In genomic region chr18:56323673-56324072, GRCh38 we compare ENCODE assay signal across 15 cellular contexts.
"Had no signal": no experiment of that assay in that cellular context is flagged by ENCODE, and none has a peak within 500 bp of the region (broad histone marks: within the 10 kb centered on the region; RNA-seq: fewer than 3 reads in every experiment).

No MANE protein-coding gene starts in this region.

- H3K4me3 Mint-ChIP-seq: activated CD4-positive, alpha-beta memory T cell treated with anti-CD3 and anti-CD28 coated beads, Interleukin-2, amount 10 ng/mL, durations not matched to agents 7 days and 5 days; activated CD4-positive, alpha-beta T cell treated with anti-CD3 and anti-CD28 coated beads for 36 hours; activated CD8-positive, alpha-beta memory T cell treated with anti-CD3 and anti-CD28 coated beads, Interleukin-2, amount 10 ng/mL, durations not matched to agents 7 days and 5 days; activated naive CD8-positive, alpha-beta T cell; endodermal cell; natural killer cell; stimulated activated naive CD8-positive, alpha-beta T cell treated with anti-CD3 and anti-CD28 coated beads, Interleukin-15, Interleukin-2, amounts not matched to agents 100 ng/mL and 50 ng/mL, for 24 hours had no signal

- DNase-seq: activated CD4-positive, alpha-beta memory T cell treated with anti-CD3 and anti-CD28 coated beads, Interleukin-2, amount 10 ng/mL, durations not matched to agents 7 days and 5 days; activated CD4-positive, alpha-beta T cell treated with anti-CD3 and anti-CD28 coated beads for 36 hours; activated CD8-positive, alpha-beta memory T cell treated with anti-CD3 and anti-CD28 coated beads, Interleukin-2, amount 10 ng/mL, durations not matched to agents 7 days and 5 days; brain microvascular endothelial cell; central memory CD4-positive, alpha-beta T cell; dorsolateral prefrontal cortex; endodermal cell; foreskin keratinocyte; left cardiac atrium; natural killer cell; occipital lobe had no signal

- H3K27me3 Mint-ChIP-seq: activated CD4-positive, alpha-beta memory T cell treated with anti-CD3 and anti-CD28 coated beads, Interleukin-2, amount 10 ng/mL, durations not matched to agents 7 days and 5 days; activated CD4-positive, alpha-beta T cell treated with anti-CD3 and anti-CD28 coated beads for 36 hours; activated CD8-positive, alpha-beta memory T cell treated with anti-CD3 and anti-CD28 coated beads, Interleukin-2, amount 10 ng/mL, durations not matched to agents 7 days and 5 days; activated naive CD8-positive, alpha-beta T cell; stimulated activated naive CD8-positive, alpha-beta T cell treated with anti-CD3 and anti-CD28 coated beads, Interleukin-15, Interleukin-2, amounts not matched to agents 100 ng/mL and 50 ng/mL, for 24 hours had no signal

- H3K4me1 Mint-ChIP-seq: activated CD4-positive, alpha-beta memory T cell treated with anti-CD3 and anti-CD28 coated beads, Interleukin-2, amount 10 ng/mL, durations not matched to agents 7 days and 5 days; activated CD4-positive, alpha-beta T cell treated with anti-CD3 and anti-CD28 coated beads for 36 hours; activated CD8-positive, alpha-beta memory T cell treated with anti-CD3 and anti-CD28 coated beads, Interleukin-2, amount 10 ng/mL, durations not matched to agents 7 days and 5 days; endodermal cell; natural killer cell had no signal

- H3K4me3 ChIP-seq: dorsolateral prefrontal cortex, hepatocyte, tibial nerve had no signal

- H3K36me3 ChIP-seq: brain microvascular endothelial cell, tibial nerve had no signal

- ATAC-seq: activated CD4-positive, alpha-beta T cell treated with anti-CD3 and anti-CD28 coated beads for 36 hours; activated CD8-positive, alpha-beta memory T cell treated with anti-CD3 and anti-CD28 coated beads, Interleukin-2, amount 10 ng/mL, durations not matched to agents 7 days and 5 days; foreskin keratinocyte; left cardiac atrium; natural killer cell had no signal

- H3K36me3 Mint-ChIP-seq: activated CD8-positive, alpha-beta memory T cell treated with anti-CD3 and anti-CD28 coated beads, Interleukin-2, amount 10 ng/mL, durations not matched to agents 7 days and 5 days; activated naive CD8-positive, alpha-beta T cell; natural killer cell had no signal

- H3K9me3 Mint-ChIP-seq: endodermal cell; natural killer cell; stimulated activated naive CD8-positive, alpha-beta T cell treated with anti-CD3 and anti-CD28 coated beads, Interleukin-15, Interleukin-2, amounts not matched to agents 100 ng/mL and 50 ng/mL, for 24 hours had no signal

- H3K27me3 ChIP-seq: brain microvascular endothelial cell, dorsolateral prefrontal cortex, foreskin keratinocyte, hepatocyte, tibial nerve had no signal

- H3K27ac Mint-ChIP-seq: activated CD4-positive, alpha-beta memory T cell treated with anti-CD3 and anti-CD28 coated beads, Interleukin-2, amount 10 ng/mL, durations not matched to agents 7 days and 5 days; activated CD4-positive, alpha-beta T cell treated with anti-CD3 and anti-CD28 coated beads for 36 hours; activated CD8-positive, alpha-beta memory T cell treated with anti-CD3 and anti-CD28 coated beads, Interleukin-2, amount 10 ng/mL, durations not matched to agents 7 days and 5 days; activated naive CD8-positive, alpha-beta T cell; endodermal cell; natural killer cell; stimulated activated naive CD8-positive, alpha-beta T cell treated with anti-CD3 and anti-CD28 coated beads, Interleukin-15, Interleukin-2, amounts not matched to agents 100 ng/mL and 50 ng/mL, for 24 hours had no signal
